ENCODE assay signal across 13 cellular contexts in genomic region chr1:218163371-218163770, GRCh38.
"Had no signal": no experiment of that assay in that cellular context is flagged by ENCODE, and none has a peak within 500 bp of the region (broad histone marks: within the 10 kb centered on the region; RNA-seq: fewer than 3 reads in every experiment).

No MANE protein-coding gene starts in this region.

- H3K4me1 ChIP-seq: uterus had no signal

- H3K36me3 ChIP-seq: ascending aorta, breast epithelium, esophagus squamous epithelium, tibial nerve, uterus had no signal

- FAIRE-seq: islet of Langerhans had no signal

- DNase-seq: activated naive CD4-positive, alpha-beta T cell treated with anti-CD3 and anti-CD28 coated beads for 36 hours; cerebellar nuclear complex; effector CD8-positive, alpha-beta T cell; esophagus squamous epithelium; mammary epithelial cell; stimulated activated CD4-positive, alpha-beta T cell treated with anti-CD3 and anti-CD28 coated beads, Interleukin-2, amount 100 ng/mL, for 48 hours; uterus had no signal

- H3K9me3 ChIP-seq: ascending aorta, breast epithelium, esophagus squamous epithelium, tibial nerve, uterus had no signal

- H3K27ac ChIP-seq: ascending aorta, breast epithelium, esophagus squamous epithelium, uterus had no signal

- ATAC-seq: activated CD4-positive, CD25-positive, alpha-beta regulatory T cell treated with anti-CD3 and anti-CD28 coated beads, Interleukin-2, amount 50 U/mL, for 24 hours; stimulated activated memory B cell treated with anti-CD40 and anti-IgM and Interleukin-4, amounts not matched to agents 10 μg/mL and 1 μg/mL and 100 μg/mL, for 72 hours had no signal
